8 cellular contexts compared by ENCODE assay signal in the genomic region with DNA sequence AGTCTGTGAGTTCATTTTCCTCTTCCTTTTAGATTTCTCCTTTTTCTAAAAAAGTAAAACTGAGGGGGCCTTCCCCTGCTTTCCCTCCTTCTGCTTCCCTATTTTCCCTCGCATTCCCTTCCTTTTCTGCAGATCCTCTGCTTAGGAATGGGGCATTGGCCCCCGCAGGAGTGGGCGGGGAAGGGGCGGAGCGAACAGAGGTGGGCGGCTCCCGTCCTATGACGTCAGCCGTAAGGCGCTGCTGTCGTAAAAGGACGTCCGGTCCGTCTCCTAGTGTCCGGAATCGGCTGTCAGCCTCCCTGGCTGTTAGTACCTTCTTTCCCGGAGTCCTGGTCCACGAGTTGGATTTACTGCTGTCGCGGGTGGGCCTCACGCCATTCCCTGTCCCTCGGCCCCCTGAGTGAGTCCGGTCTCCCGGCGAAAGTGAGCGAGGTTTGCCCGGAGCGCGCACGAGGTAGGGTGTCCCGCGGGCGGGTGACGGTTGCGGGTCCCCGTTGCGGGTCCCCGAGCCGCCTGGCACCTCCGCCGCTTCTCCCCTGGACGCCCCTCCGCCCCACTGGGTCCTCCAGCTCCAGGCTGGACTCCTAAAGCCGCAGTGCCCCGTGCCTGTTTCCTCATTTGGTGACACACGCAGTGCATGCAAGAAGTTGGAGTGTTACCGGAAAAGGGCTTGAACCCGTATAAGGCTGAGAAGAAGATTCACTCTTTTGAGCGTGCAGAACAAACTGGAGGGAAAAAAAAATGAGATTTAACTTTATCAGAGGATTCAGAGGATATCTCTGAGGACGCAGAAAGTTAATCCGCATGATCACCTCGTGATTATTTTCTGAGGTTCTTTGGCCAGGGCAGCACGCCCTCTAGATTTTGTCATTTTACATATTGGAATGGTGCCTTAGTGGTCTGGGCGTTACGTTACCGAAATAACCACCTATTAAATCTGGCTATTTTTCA. TPM values are rescaled to one million over a fixed set of nuclear protein-coding genes. Genes with fewer than 3 reads are reported as not detected.
DNase-seq lines count a peak whose midpoint lies in the region; ATAC-seq, FAIRE-seq and TF ChIP-seq lines count a peak whose summit lies in the region.

TSS of gene ZNF330 (plus strand) at position 241 of the 951 bp plus-strand sequence. CDS start 1,477 bp downstream, outside the sequence.

- DNase-seq in AG20443 (ENCODE audit: low spot score) (peak; percentile 97), NCI-H446 (lab: John Stamatoyannopoulos, UW) (peak; percentile 76 to 94), choroid plexus epithelial cell (ENCODE audit: low read depth) (peak; percentile 94), kidney (peak; percentile 97)
- DNase-seq in activated CD4-positive, alpha-beta T cell treated with anti-CD3 and anti-CD28 coated beads for 24 hours (ENCODE audit: low read depth in 2 of 2) = peak; percentile 85 to 88
- DNase-seq in stimulated activated CD4-positive, alpha-beta T cell treated with anti-CD3 and anti-CD28 coated beads, Interleukin-15, amount 100 ng/mL, for 24 hours = peak; percentile 88

- peak within 1 kb of the TSS; percentile 93 to 96 for H3K9ac ChIP-seq in kidney (ENCODE audit: low read length in 2 of 2)

- intact Hi-C loops in kidney (cut with DNase I) = no loop called here

- TF ChIP-seq CTCF in choroid plexus epithelial cell (conservative IDR thresholded peaks at IDR 0.05; ENCODE audit: low read depth, low read length) (peak; percentile 50), kidney (IDR thresholded peaks at IDR 0.05; ENCODE audit: borderline replicate concordance, extremely low read depth, insufficient read depth) (peak; percentile 22)

- peak within 1 kb of the TSS; percentile 86 for H3K4me3 ChIP-seq in choroid plexus epithelial cell (ENCODE audit: low read depth, low read length)
- peak within 1 kb of the TSS; percentile 96 to 97 for H3K4me3 ChIP-seq in kidney (ENCODE audit: low read length in 2 of 2)

- no peaks in the 10 kb centered on the region for H3K9me3 ChIP-seq in kidney (ENCODE audit: control insufficient read depth in 1 of 2, low read length in 2 of 2)

- H3K36me3 ChIP-seq in kidney (ENCODE audit: control insufficient read depth in 1 of 2, insufficient read depth in 2 of 2, low read length in 2 of 2) = peaks cover 2 to 25% of the 10 kb centered on the region in 2 donors

- peak; percentile 83 for ATAC-seq in GM18873 (IDR thresholded peaks at IDR 0.05; ENCODE audit: low FRiP score, unreplicated experiment)
- ATAC-seq in HG03139 (IDR thresholded peaks at IDR 0.05; ENCODE audit: unreplicated experiment) = peak; percentile 86

- no peaks in the 10 kb centered on the region for H3K4me1 ChIP-seq in kidney (ENCODE audit: control insufficient read depth in 1 of 2, insufficient read depth in 1 of 2, low read depth in 1 of 2, low read length in 2 of 2)

- FAIRE-seq in kidney (lab: Jason Lieb, UNC) = peak; percentile 87

- peak within 1 kb of the TSS; percentile 97 to 98 for H3K27ac ChIP-seq in kidney (ENCODE audit: low read depth in 2 of 2, low read length in 2 of 2)

RNA-seq across cellular contexts. Expression of gene ZNF330, which starts in this region (rescaled TPM):
- 29.5 TPM for total RNA-seq in kidney
- polyA plus RNA-seq in kidney (ENCODE audit: insufficient read depth, low read depth, low replicate concordance) = 32.1 TPM

Comparison
In these comparisons a context has a peak if more than half of its experiments do, and no peak if none do; other contexts are left out.
1. Peak in every context shown above with its lines: DNase-seq, ATAC-seq, H3K4me3 ChIP-seq and H3K27ac ChIP-seq.